11 cellular contexts compared by ENCODE assay signal in genomic region chr3:127748754-127749327, GRCh38.
A peak's percentile ranks its signal among the peaks of the same experiment; 100 is the strongest.
DNase-seq lines count a peak whose midpoint lies in the region; ATAC-seq, FAIRE-seq and TF ChIP-seq lines count a peak whose summit lies in the region.
"Had no signal": no experiment of that assay in that cellular context is flagged by ENCODE, and none has a peak within 500 bp of the region (broad histone marks: within the 10 kb centered on the region; RNA-seq: fewer than 3 reads in every experiment).

No MANE protein-coding gene starts in this region.

- peak overlapping the region in 1 of 2 donors; percentile 28 for H3K9ac ChIP-seq in kidney (ENCODE audit: low read length in 2 of 2)

- H3K27me3 ChIP-seq in breast epithelium (no peaks in the 10 kb centered on the region), BE2C (no peaks in the 10 kb centered on the region)
- no peaks in the 10 kb centered on the region for H3K27me3 ChIP-seq in CD8-positive, alpha-beta T cell (ENCODE audit: insufficient read depth, low read length)

- POLR2A ChIA-PET in CD8-positive, alpha-beta T cell (lab: Charles Lee), result no interaction called here

- CTCF ChIA-PET in CD8-positive, alpha-beta T cell (lab: Charles Lee), result interaction anchor here (0.5 kb wide), 1 partner anchor 1629 kb away, joined by 3 read pairs; no protein-coding TSS in a partner anchor

- DNase-seq in HCEC 1CT (peak; percentile 55), breast epithelium (ENCODE audit: low spot score in 2 of 2) (no peak), kidney (no peak), islet precursor cell (no peak), BE2C (no peak)
- no peak for DNase-seq in stimulated activated naive B cell treated with anti-CD40 and anti-IgM and Interleukin-4, amounts not matched to agents 10 μg/mL and 1 μg/mL and 100 μg/mL, for 72 hours
- DNase-seq in activated T-helper 1 cell treated with anti-CD3 and anti-CD28 coated beads, Interleukin-12 subunit alpha, Interleukin-12 subunit beta, Interleukin-2, Interleukin-4 antibody, amounts not matched to agents 30 ng/mL and 10 ng/mL and 1 ng/mL, durations not matched to agents 14 hours and 24 hours and 36 hours (ENCODE audit: low spot score), result no peak
- DNase-seq in CD8-positive, alpha-beta T cell, result no peak
- DNase-seq: central memory CD4-positive, alpha-beta T cell; hippocampal formation; T-helper 17 cell had no signal

- ATAC-seq in stimulated activated naive B cell treated with anti-CD40 and anti-IgM and Interleukin-4, amounts not matched to agents 10 μg/mL and 1 μg/mL and 100 μg/mL, for 72 hours (replicated peaks), result no peak
- no peak for ATAC-seq in CD8-positive, alpha-beta T cell
- ATAC-seq: T-helper 17 cell had no signal

- H3K27ac ChIP-seq in breast epithelium (peak overlapping the region; percentile 66 to 72), kidney (ENCODE audit: low read depth in 2 of 2, low read length in 2 of 2) (peak overlapping the region; percentile 25 to 28)
- H3K27ac ChIP-seq in CD8-positive, alpha-beta T cell (ENCODE audit: low read depth, low read length), result no peak overlapping the region

- no peaks in the 10 kb centered on the region for H3K36me3 ChIP-seq in breast epithelium
- no peaks in the 10 kb centered on the region for H3K36me3 ChIP-seq in kidney (ENCODE audit: control insufficient read depth in 1 of 2, insufficient read depth in 2 of 2, low read length in 2 of 2)
- H3K36me3 ChIP-seq in CD8-positive, alpha-beta T cell (ENCODE audit: insufficient read depth, low read length), result no peaks in the 10 kb centered on the region
- H3K36me3 ChIP-seq in BE2C, result no peaks in the 10 kb centered on the region

- peak overlapping the region; percentile 86 for H3K27ac Mint-ChIP-seq in stimulated activated naive B cell treated with anti-CD40 and anti-IgM and Interleukin-4, amounts not matched to agents 10 μg/mL and 1 μg/mL and 100 μg/mL, for 72 hours
- H3K27ac Mint-ChIP-seq in activated T-helper 1 cell treated with anti-CD3 and anti-CD28 coated beads, Interleukin-12 subunit alpha, Interleukin-12 subunit beta, Interleukin-2, Interleukin-4 antibody, amounts not matched to agents 30 ng/mL and 10 ng/mL and 1 ng/mL, durations not matched to agents 14 hours and 24 hours and 36 hours, result no peak overlapping the region
- H3K27ac Mint-ChIP-seq in CD8-positive, alpha-beta T cell, result no peak overlapping the region
- H3K27ac Mint-ChIP-seq: T-helper 17 cell had no signal

- no peak for FAIRE-seq in kidney (lab: Jason Lieb, UNC)

- no peaks in the 10 kb centered on the region for H3K9me3 ChIP-seq in breast epithelium
- H3K9me3 ChIP-seq in kidney (ENCODE audit: control insufficient read depth in 1 of 2, low read length in 2 of 2), result no peaks in the 10 kb centered on the region
- no peaks in the 10 kb centered on the region for H3K9me3 ChIP-seq in CD8-positive, alpha-beta T cell (ENCODE audit: low read length)
- no peaks in the 10 kb centered on the region for H3K9me3 ChIP-seq in BE2C

- peaks cover 40 to 68% of the 10 kb centered on the region in 2 donors for H3K36me3 Mint-ChIP-seq in stimulated activated naive B cell treated with anti-CD40 and anti-IgM and Interleukin-4, amounts not matched to agents 10 μg/mL and 1 μg/mL and 100 μg/mL, for 72 hours
- H3K36me3 Mint-ChIP-seq in activated T-helper 1 cell treated with anti-CD3 and anti-CD28 coated beads, Interleukin-12 subunit alpha, Interleukin-12 subunit beta, Interleukin-2, Interleukin-4 antibody, amounts not matched to agents 30 ng/mL and 10 ng/mL and 1 ng/mL, durations not matched to agents 14 hours and 24 hours and 36 hours (ENCODE audit: low read depth), result no peaks in the 10 kb centered on the region
- H3K36me3 Mint-ChIP-seq in CD8-positive, alpha-beta T cell, result no peaks in the 10 kb centered on the region

- H3K4me1 ChIP-seq in breast epithelium, result no peaks in the 10 kb centered on the region
- peaks cover 9 to 11% of the 10 kb centered on the region in 2 donors for H3K4me1 ChIP-seq in kidney (ENCODE audit: control insufficient read depth in 1 of 2, insufficient read depth in 1 of 2, low read depth in 1 of 2, low read length in 2 of 2)
- H3K4me1 ChIP-seq in CD8-positive, alpha-beta T cell (ENCODE audit: insufficient read depth, low read length), result no peaks in the 10 kb centered on the region
- peaks cover 7% of the 10 kb centered on the region for H3K4me1 ChIP-seq in BE2C

- TF ChIP-seq POLR2A in breast epithelium (IDR thresholded peaks at IDR 0.05), result no peak

- no peak for TF ChIP-seq CTCF in breast epithelium (IDR thresholded peaks at IDR 0.05)
- TF ChIP-seq CTCF in kidney (IDR thresholded peaks at IDR 0.05; ENCODE audit: borderline replicate concordance, extremely low read depth, insufficient read depth), result no peak
- no peak for TF ChIP-seq CTCF in CD8-positive, alpha-beta T cell (IDR thresholded peaks at IDR 0.05)
- no peak for TF ChIP-seq CTCF in BE2C (IDR thresholded peaks at IDR 0.05; ENCODE audit: low read depth, low read length)

- H3K9me3 Mint-ChIP-seq in stimulated activated naive B cell treated with anti-CD40 and anti-IgM and Interleukin-4, amounts not matched to agents 10 μg/mL and 1 μg/mL and 100 μg/mL, for 72 hours, result peaks cover 0 to under 1% of the 10 kb centered on the region in 2 donors
- H3K9me3 Mint-ChIP-seq in activated T-helper 1 cell treated with anti-CD3 and anti-CD28 coated beads, Interleukin-12 subunit alpha, Interleukin-12 subunit beta, Interleukin-2, Interleukin-4 antibody, amounts not matched to agents 30 ng/mL and 10 ng/mL and 1 ng/mL, durations not matched to agents 14 hours and 24 hours and 36 hours, result no peaks in the 10 kb centered on the region
- H3K9me3 Mint-ChIP-seq in CD8-positive, alpha-beta T cell, result no peaks in the 10 kb centered on the region

- H3K27me3 Mint-ChIP-seq in stimulated activated naive B cell treated with anti-CD40 and anti-IgM and Interleukin-4, amounts not matched to agents 10 μg/mL and 1 μg/mL and 100 μg/mL, for 72 hours, result peaks cover 0 to 10% of the 10 kb centered on the region in 2 donors
- H3K27me3 Mint-ChIP-seq in activated T-helper 1 cell treated with anti-CD3 and anti-CD28 coated beads, Interleukin-12 subunit alpha, Interleukin-12 subunit beta, Interleukin-2, Interleukin-4 antibody, amounts not matched to agents 30 ng/mL and 10 ng/mL and 1 ng/mL, durations not matched to agents 14 hours and 24 hours and 36 hours (ENCODE audit: insufficient read depth), result peaks cover 2% of the 10 kb centered on the region
- no peaks in the 10 kb centered on the region for H3K27me3 Mint-ChIP-seq in CD8-positive, alpha-beta T cell (ENCODE audit: low read depth)

- no peak overlapping the region for H3K4me3 Mint-ChIP-seq in stimulated activated naive B cell treated with anti-CD40 and anti-IgM and Interleukin-4, amounts not matched to agents 10 μg/mL and 1 μg/mL and 100 μg/mL, for 72 hours
- no peak overlapping the region for H3K4me3 Mint-ChIP-seq in activated T-helper 1 cell treated with anti-CD3 and anti-CD28 coated beads, Interleukin-12 subunit alpha, Interleukin-12 subunit beta, Interleukin-2, Interleukin-4 antibody, amounts not matched to agents 30 ng/mL and 10 ng/mL and 1 ng/mL, durations not matched to agents 14 hours and 24 hours and 36 hours
- no peak overlapping the region for H3K4me3 Mint-ChIP-seq in CD8-positive, alpha-beta T cell
- H3K4me3 Mint-ChIP-seq: T-helper 17 cell had no signal

- H3K4me1 Mint-ChIP-seq in stimulated activated naive B cell treated with anti-CD40 and anti-IgM and Interleukin-4, amounts not matched to agents 10 μg/mL and 1 μg/mL and 100 μg/mL, for 72 hours, result peaks cover 54 to 79% of the 10 kb centered on the region in 2 donors
- H3K4me1 Mint-ChIP-seq in activated T-helper 1 cell treated with anti-CD3 and anti-CD28 coated beads, Interleukin-12 subunit alpha, Interleukin-12 subunit beta, Interleukin-2, Interleukin-4 antibody, amounts not matched to agents 30 ng/mL and 10 ng/mL and 1 ng/mL, durations not matched to agents 14 hours and 24 hours and 36 hours (ENCODE audit: low read depth), result peaks cover 15% of the 10 kb centered on the region
- no peaks in the 10 kb centered on the region for H3K4me1 Mint-ChIP-seq in CD8-positive, alpha-beta T cell (ENCODE audit: low read depth)

- intact Hi-C loops in breast epithelium (cut with DNase I; ENCODE audit: low total_unique reads) (no loop called here), kidney (cut with DNase I) (no loop called here)
- intact Hi-C loops in activated T-helper 1 cell treated with anti-CD3 and anti-CD28 coated beads, Interleukin-12 subunit alpha, Interleukin-12 subunit beta, Interleukin-2, Interleukin-4 antibody, amounts not matched to agents 30 ng/mL and 10 ng/mL and 1 ng/mL, durations not matched to agents 14 hours and 24 hours and 36 hours (cut with micrococcal nuclease), result no loop called here
- intact Hi-C loops in CD8-positive, alpha-beta T cell (cut with DNase I, micrococcal nuclease), result no loop called here

- H3K4me3 ChIP-seq in breast epithelium (no peak overlapping the region), kidney (ENCODE audit: low read length in 2 of 2) (no peak overlapping the region), BE2C (ENCODE audit: low read depth, low read length) (no peak overlapping the region)
- no peak overlapping the region for H3K4me3 ChIP-seq in CD8-positive, alpha-beta T cell (ENCODE audit: low read depth, low read length)
